1 cellular context compared by ENCODE assay signal in the genomic region with DNA sequence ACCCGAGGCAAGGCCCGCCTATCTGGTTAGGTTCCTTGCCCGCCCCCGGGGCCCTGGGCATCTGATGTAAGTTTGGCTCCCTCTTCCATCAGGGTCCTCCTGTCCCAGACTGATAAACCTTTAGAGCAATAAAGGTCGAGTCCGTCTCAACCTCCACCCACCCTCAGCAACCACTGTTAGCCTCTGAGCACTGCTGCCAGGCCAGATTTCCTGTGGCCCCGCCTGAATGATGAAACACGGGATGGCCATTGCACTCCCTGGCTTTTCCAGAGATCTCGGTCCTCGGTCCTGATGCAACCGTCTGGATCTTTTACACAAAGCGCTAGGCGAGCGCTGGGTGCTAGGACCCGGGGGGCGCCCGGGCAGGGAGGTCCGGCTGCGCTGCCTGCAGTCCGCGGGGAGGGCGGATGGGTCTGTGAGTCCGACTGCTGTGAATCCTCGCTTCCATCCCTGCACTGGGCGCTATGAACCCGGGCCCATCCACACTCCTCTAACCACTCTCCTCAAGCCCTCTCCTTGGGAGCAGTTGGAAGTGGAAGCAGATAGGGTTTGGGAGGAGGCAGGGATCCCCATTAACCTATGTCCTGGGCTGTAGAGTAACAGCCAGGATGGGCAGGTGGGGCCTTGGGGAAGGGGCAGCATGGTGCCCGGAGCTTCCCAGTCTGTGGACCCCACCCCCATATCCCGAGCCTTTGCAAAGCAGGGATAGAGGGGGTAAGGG.
TF ChIP-seq lines count a peak whose summit lies in the region.

No MANE protein-coding gene starts in this region.

TF ChIP-seq in GM12878, 131 proteins besides CTCF, POLR2A, EP300 and RAD21 (continues in another document):
- TF ChIP-seq SUZ12 (IDR thresholded peaks at IDR 0.05; ENCODE audit: unreplicated experiment) (no peak), RUNX3 (IDR thresholded peaks at IDR 0.05; ENCODE audit: low read length) (no peak; the same call in 1 of the 2 replicates), TCF3 (IDR thresholded peaks at IDR 0.05; ENCODE audit: borderline replicate concordance, insufficient read depth, low read depth, low read length) (peak; percentile 67; the same call in 1 of the 2 replicates), EZH2 (IDR thresholded peaks at IDR 0.05; ENCODE audit: borderline replicate concordance, control insufficient read depth, low read depth, low read length) (no peak), ETV6 (conservative IDR thresholded peaks at IDR 0.05 in 1 of 2, IDR thresholded peaks at IDR 0.05 in 1 of 2; ENCODE audit: borderline replicate concordance in 1 of 2, low read depth in 1 of 2) (peak in 1 of 2 experiments; percentile 28; a peak in 1 of 4 replicates), SREBF2 (IDR thresholded peaks at IDR 0.05; ENCODE audit: low read length) (no peak), NFYA (IDR thresholded peaks at IDR 0.05; ENCODE audit: borderline replicate concordance, low read depth, low read length) (no peak), CREB1 (IDR thresholded peaks at IDR 0.05; ENCODE audit: low read depth) (0 out of 2 replicates have a peak, but pooled peaks have one; percentile 40), MTA2 (IDR thresholded peaks at IDR 0.05; ENCODE audit: low read depth) (peak; percentile 61; the same call in 1 of the 2 replicates), FOXM1 (IDR thresholded peaks at IDR 0.05; ENCODE audit: low read depth, low read length) (no peak), MEF2B (IDR thresholded peaks at IDR 0.05; ENCODE audit: partially characterized antibody, poor library complexity, severe bottlenecking) (peak; percentile 18), PML (IDR thresholded peaks at IDR 0.05; ENCODE audit: low read length) (no peak), SRF (IDR thresholded peaks at IDR 0.05; ENCODE audit: low read depth in 2 of 2, low read length in 2 of 2) (no peak), BCL11A (IDR thresholded peaks at IDR 0.05; ENCODE audit: low read depth, low read length) (no peak), ZNF622 (IDR thresholded peaks at IDR 0.05) (no peak), DPF2 (IDR thresholded peaks at IDR 0.05) (0 out of 2 replicates have a peak, but pooled peaks have one; percentile 73), CBX3 (IDR thresholded peaks at IDR 0.05; ENCODE audit: borderline replicate concordance, low read depth) (no peak), POU2F2 (IDR thresholded peaks at IDR 0.05; ENCODE audit: borderline replicate concordance, low read depth, low read length) (0 out of 3 replicates have a peak, but pooled peaks have one; percentile 20), NR2F1 (conservative IDR thresholded peaks at IDR 0.05) (peak; percentile 36; the same call in 1 of the 2 replicates), RAD51 (IDR thresholded peaks at IDR 0.05) (no peak), IRF4 (IDR thresholded peaks at IDR 0.05; ENCODE audit: low read depth, low read length) (no peak), NKRF (conservative IDR thresholded peaks at IDR 0.05) (peak; percentile 64; the same call in 1 of the 2 replicates), CHD4 (IDR thresholded peaks at IDR 0.05) (no peak), NR2C2 (IDR thresholded peaks at IDR 0.05; ENCODE audit: borderline replicate concordance, control insufficient read depth, insufficient read length, low read depth) (no peak), SREBF1 (IDR thresholded peaks at IDR 0.05; ENCODE audit: low read length) (no peak), CEBPB (IDR thresholded peaks at IDR 0.05; ENCODE audit: borderline replicate concordance in 1 of 2, low read depth in 2 of 2, low read length in 2 of 2) (peak in 1 of 2 experiments; percentile 32; a peak in 1 of 4 replicates), ZNF24 (IDR thresholded peaks at IDR 0.05) (peak; percentile 38; the same call in 1 of the 2 replicates), HDGF (IDR thresholded peaks at IDR 0.05) (no peak), SUPT20H (IDR thresholded peaks at IDR 0.05; ENCODE audit: borderline replicate concordance, control insufficient read depth, low read depth, low read length) (no peak), ZNF384 (IDR thresholded peaks at IDR 0.05; ENCODE audit: borderline replicate concordance, low read depth, low read length) (no peak), POLR2AphosphoS5 (IDR thresholded peaks at IDR 0.05; ENCODE audit: low read length) (peak; percentile 28; the same call in 1 of the 2 replicates), SP1 (IDR thresholded peaks at IDR 0.05; ENCODE audit: low read depth, low read length) (peak; percentile 66), EGR1 (IDR thresholded peaks at IDR 0.05; ENCODE audit: borderline replicate concordance in 1 of 2, low read depth in 2 of 2, low read length in 2 of 2) (peak in 1 of 2 experiments; percentile 67; a peak in 1 of 3 replicates)
- TF ChIP-seq, protein P1, sequence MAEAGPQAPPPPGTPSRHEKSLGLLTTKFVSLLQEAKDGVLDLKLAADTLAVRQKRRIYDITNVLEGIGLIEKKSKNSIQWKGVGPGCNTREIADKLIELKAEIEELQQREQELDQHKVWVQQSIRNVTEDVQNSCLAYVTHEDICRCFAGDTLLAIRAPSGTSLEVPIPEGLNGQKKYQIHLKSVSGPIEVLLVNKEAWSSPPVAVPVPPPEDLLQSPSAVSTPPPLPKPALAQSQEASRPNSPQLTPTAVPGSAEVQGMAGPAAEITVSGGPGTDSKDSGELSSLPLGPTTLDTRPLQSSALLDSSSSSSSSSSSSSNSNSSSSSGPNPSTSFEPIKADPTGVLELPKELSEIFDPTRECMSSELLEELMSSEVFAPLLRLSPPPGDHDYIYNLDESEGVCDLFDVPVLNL (IDR thresholded peaks at IDR 0.05; ENCODE audit: low read depth, low read length), result no peak
- TF ChIP-seq, protein P2, sequence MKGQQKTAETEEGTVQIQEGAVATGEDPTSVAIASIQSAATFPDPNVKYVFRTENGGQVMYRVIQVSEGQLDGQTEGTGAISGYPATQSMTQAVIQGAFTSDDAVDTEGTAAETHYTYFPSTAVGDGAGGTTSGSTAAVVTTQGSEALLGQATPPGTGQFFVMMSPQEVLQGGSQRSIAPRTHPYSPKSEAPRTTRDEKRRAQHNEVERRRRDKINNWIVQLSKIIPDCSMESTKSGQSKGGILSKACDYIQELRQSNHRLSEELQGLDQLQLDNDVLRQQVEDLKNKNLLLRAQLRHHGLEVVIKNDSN (IDR thresholded peaks at IDR 0.05; ENCODE audit: borderline replicate concordance, extremely low read length, insufficient read depth, low read depth, low read length), result no peak
- TF ChIP-seq, protein P3, sequence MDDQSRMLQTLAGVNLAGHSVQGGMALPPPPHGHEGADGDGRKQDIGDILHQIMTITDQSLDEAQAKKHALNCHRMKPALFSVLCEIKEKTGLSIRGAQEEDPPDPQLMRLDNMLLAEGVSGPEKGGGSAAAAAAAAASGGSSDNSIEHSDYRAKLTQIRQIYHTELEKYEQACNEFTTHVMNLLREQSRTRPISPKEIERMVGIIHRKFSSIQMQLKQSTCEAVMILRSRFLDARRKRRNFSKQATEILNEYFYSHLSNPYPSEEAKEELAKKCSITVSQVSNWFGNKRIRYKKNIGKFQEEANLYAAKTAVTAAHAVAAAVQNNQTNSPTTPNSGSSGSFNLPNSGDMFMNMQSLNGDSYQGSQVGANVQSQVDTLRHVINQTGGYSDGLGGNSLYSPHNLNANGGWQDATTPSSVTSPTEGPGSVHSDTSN (IDR thresholded peaks at IDR 0.05; ENCODE audit: insufficient replicate concordance, low read depth, low read length), result peak; percentile 30
- TF ChIP-seq, protein P4, sequence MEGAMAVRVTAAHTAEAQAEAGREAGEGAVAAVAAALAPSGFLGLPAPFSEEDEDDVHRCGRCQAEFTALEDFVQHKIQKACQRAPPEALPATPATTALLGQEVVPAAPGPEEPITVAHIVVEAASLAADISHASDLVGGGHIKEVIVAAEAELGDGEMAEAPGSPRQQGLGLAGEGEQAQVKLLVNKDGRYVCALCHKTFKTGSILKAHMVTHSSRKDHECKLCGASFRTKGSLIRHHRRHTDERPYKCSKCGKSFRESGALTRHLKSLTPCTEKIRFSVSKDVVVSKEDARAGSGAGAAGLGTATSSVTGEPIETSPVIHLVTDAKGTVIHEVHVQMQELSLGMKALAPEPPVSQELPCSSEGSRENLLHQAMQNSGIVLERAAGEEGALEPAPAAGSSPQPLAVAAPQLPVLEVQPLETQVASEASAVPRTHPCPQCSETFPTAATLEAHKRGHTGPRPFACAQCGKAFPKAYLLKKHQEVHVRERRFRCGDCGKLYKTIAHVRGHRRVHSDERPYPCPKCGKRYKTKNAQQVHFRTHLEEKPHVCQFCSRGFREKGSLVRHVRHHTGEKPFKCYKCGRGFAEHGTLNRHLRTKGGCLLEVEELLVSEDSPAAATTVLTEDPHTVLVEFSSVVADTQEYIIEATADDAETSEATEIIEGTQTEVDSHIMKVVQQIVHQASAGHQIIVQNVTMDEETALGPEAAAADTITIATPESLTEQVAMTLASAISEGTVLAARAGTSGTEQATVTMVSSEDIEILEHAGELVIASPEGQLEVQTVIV (IDR thresholded peaks at IDR 0.05; ENCODE audit: borderline replicate concordance, partially characterized antibody), result peak; percentile 41
- TF ChIP-seq, protein P5, sequence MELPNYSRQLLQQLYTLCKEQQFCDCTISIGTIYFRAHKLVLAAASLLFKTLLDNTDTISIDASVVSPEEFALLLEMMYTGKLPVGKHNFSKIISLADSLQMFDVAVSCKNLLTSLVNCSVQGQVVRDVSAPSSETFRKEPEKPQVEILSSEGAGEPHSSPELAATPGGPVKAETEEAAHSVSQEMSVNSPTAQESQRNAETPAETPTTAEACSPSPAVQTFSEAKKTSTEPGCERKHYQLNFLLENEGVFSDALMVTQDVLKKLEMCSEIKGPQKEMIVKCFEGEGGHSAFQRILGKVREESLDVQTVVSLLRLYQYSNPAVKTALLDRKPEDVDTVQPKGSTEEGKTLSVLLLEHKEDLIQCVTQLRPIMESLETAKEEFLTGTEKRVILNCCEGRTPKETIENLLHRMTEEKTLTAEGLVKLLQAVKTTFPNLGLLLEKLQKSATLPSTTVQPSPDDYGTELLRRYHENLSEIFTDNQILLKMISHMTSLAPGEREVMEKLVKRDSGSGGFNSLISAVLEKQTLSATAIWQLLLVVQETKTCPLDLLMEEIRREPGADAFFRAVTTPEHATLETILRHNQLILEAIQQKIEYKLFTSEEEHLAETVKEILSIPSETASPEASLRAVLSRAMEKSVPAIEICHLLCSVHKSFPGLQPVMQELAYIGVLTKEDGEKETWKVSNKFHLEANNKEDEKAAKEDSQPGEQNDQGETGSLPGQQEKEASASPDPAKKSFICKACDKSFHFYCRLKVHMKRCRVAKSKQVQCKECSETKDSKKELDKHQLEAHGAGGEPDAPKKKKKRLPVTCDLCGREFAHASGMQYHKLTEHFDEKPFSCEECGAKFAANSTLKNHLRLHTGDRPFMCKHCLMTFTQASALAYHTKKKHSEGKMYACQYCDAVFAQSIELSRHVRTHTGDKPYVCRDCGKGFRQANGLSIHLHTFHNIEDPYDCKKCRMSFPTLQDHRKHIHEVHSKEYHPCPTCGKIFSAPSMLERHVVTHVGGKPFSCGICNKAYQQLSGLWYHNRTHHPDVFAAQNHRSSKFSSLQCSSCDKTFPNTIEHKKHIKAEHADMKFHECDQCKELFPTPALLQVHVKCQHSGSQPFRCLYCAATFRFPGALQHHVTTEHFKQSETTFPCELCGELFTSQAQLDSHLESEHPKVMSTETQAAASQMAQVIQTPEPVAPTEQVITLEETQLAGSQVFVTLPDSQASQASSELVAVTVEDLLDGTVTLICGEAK (IDR thresholded peaks at IDR 0.05; ENCODE audit: borderline replicate concordance), result peak; percentile 39; the same call in 1 of the 2 replicates
- TF ChIP-seq, protein P6, sequence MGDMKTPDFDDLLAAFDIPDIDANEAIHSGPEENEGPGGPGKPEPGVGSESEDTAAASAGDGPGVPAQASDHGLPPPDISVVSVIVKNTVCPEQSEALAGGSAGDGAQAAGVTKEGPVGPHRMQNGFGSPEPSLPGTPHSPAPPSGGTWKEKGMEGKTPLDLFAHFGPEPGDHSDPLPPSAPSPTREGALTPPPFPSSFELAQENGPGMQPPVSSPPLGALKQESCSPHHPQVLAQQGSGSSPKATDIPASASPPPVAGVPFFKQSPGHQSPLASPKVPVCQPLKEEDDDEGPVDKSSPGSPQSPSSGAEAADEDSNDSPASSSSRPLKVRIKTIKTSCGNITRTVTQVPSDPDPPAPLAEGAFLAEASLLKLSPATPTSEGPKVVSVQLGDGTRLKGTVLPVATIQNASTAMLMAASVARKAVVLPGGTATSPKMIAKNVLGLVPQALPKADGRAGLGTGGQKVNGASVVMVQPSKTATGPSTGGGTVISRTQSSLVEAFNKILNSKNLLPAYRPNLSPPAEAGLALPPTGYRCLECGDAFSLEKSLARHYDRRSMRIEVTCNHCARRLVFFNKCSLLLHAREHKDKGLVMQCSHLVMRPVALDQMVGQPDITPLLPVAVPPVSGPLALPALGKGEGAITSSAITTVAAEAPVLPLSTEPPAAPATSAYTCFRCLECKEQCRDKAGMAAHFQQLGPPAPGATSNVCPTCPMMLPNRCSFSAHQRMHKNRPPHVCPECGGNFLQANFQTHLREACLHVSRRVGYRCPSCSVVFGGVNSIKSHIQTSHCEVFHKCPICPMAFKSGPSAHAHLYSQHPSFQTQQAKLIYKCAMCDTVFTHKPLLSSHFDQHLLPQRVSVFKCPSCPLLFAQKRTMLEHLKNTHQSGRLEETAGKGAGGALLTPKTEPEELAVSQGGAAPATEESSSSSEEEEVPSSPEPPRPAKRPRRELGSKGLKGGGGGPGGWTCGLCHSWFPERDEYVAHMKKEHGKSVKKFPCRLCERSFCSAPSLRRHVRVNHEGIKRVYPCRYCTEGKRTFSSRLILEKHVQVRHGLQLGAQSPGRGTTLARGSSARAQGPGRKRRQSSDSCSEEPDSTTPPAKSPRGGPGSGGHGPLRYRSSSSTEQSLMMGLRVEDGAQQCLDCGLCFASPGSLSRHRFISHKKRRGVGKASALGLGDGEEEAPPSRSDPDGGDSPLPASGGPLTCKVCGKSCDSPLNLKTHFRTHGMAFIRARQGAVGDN (IDR thresholded peaks at IDR 0.05), result peak; percentile 31; the same call in 1 of the 2 replicates
- TF ChIP-seq, protein P7, sequence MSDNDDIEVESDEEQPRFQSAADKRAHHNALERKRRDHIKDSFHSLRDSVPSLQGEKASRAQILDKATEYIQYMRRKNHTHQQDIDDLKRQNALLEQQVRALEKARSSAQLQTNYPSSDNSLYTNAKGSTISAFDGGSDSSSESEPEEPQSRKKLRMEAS (IDR thresholded peaks at IDR 0.05; ENCODE audit: low read depth, low read length), result 0 out of 2 replicates have a peak, but pooled peaks have one; percentile 18
